ENCODE assay signal across 13 cellular contexts in the genomic region with DNA sequence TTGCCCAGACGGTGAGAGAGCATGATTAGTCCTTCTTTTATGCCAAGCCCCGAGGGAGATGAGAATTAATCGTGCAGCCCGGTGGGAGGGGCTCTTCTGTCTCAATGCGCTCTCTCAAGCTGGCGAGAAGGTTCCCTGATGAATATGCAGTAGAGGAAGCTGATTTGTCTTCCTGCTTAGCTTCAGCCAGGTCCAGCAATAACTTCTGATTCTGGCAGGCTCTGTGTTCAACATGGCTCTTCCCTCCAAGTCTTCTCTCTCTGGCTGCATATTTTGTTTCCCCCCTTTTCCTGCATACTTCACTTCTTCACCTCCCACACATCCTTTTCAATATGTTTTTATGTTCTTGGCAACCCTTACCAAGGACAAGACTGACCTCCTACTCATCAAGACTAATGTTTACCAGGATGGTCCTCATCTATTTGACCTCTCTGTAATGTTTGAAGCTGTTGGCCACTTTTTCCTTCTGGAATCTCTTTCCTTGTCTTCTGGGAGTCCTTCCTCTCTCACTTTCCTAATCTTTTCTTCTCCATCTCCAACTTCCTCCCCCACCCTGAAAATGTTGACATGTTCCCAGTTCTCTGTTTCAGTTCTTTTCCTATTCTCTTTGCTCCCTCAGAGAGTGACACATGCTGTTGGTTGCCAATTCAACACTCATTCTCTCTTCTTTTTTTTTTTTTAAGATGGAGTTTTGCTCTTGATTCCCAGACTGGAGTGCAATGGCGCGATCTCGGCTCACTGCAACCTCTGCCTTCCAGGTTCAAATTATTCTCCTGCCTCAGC. TPM values are rescaled to one million over a fixed set of nuclear protein-coding genes. Genes with fewer than 3 reads are reported as not detected.
DNase-seq lines count a peak whose midpoint lies in the region; ATAC-seq, FAIRE-seq and TF ChIP-seq lines count a peak whose summit lies in the region.
"Had no signal": no experiment of that assay in that cellular context is flagged by ENCODE, and none has a peak within 500 bp of the region (broad histone marks: within the 10 kb centered on the region; RNA-seq: fewer than 3 reads in every experiment).

No MANE protein-coding gene starts in this region.

- H3K14ac ChIP-seq in H1 (ENCODE audit: insufficient read length) = no peak overlapping the region

- no peak overlapping the region for H3K56ac ChIP-seq in H1 (replicated peaks; ENCODE audit: insufficient read length, low read depth, low read length)

- no peak overlapping the region for H3K23ac ChIP-seq in H1 (ENCODE audit: insufficient read length)

- CTCF ChIA-PET in H1 (lab: Charles Lee; ENCODE audit: partially characterized antibody) = interaction anchor here (0.8 to 1.1 kb wide), 3 partner anchors 26 to 38 kb away, joined by 3 read pairs; no protein-coding TSS in a partner anchor
- CTCF ChIA-PET in CD4-positive, alpha-beta T cell (lab: Charles Lee) = no interaction called here

- no peak overlapping the region for H2AK5ac ChIP-seq in H1 (ENCODE audit: low read depth, low read length)

- no peak overlapping the region for H4K8ac ChIP-seq in H1 (ENCODE audit: extremely low read depth, insufficient read depth, low read length)

- H3K9me3 ChIP-seq in H1 (ENCODE audit: insufficient read depth in 2 of 2, low read depth in 1 of 2, low read length in 1 of 2) = no peaks in the 10 kb centered on the region
- H3K9me3 ChIP-seq in CD4-positive, alpha-beta T cell (ENCODE audit: control insufficient read depth, low read length) = no peaks in the 10 kb centered on the region

- intact Hi-C loops in CD4-positive, alpha-beta T cell (cut with DNase I, micrococcal nuclease) = no loop called here

- no peaks in the 10 kb centered on the region for H3K36me3 ChIP-seq in H1 (ENCODE audit: control insufficient read depth in 2 of 4, insufficient read depth in 4 of 4, low read length in 3 of 4)

- H3K9me3 Mint-ChIP-seq in nephron = no peaks in the 10 kb centered on the region
- H3K9me3 Mint-ChIP-seq in CD4-positive, alpha-beta T cell = no peaks in the 10 kb centered on the region
- H3K9me3 Mint-ChIP-seq: activated CD4-positive, alpha-beta memory T cell treated with anti-CD3 and anti-CD28 coated beads, Interleukin-2, amount 10 ng/mL, durations not matched to agents 7 days and 5 days; endodermal cell; immature natural killer cell had no signal

- H3K79me1 ChIP-seq in H1 (ENCODE audit: low read depth, low read length) = no peaks in the 10 kb centered on the region

- ATAC-seq in CD4-positive, alpha-beta T cell (ENCODE audit: poor library complexity) = no peak
- no peak for ATAC-seq in GM21786 (IDR thresholded peaks at IDR 0.05; ENCODE audit: unreplicated experiment)

- H3K4me3 Mint-ChIP-seq in nephron = peak overlapping the region in 1 of 3 experiments; percentile 2
- H3K4me3 Mint-ChIP-seq in CD4-positive, alpha-beta T cell = no peak overlapping the region
- H3K4me3 Mint-ChIP-seq: activated CD4-positive, alpha-beta memory T cell treated with anti-CD3 and anti-CD28 coated beads, Interleukin-2, amount 10 ng/mL, durations not matched to agents 7 days and 5 days; activated naive CD8-positive, alpha-beta T cell; endodermal cell; immature natural killer cell had no signal

- TF ChIP-seq POLR2A in H1 (IDR thresholded peaks at IDR 0.05; ENCODE audit: control extremely low read depth in 1 of 2, low read depth in 2 of 2, low read length in 2 of 2) = no peak

- no peak overlapping the region for H3K4me2 ChIP-seq in H1 (ENCODE audit: insufficient read depth in 1 of 2, low read depth in 2 of 2, low read length in 2 of 2)

- no peak overlapping the region for H3K4me3 ChIP-seq in H1 (ENCODE audit: extremely low read depth in 1 of 4, insufficient read depth in 2 of 4, low read depth in 3 of 4, low read length in 4 of 4)

- no peaks in the 10 kb centered on the region for H3K79me2 ChIP-seq in H1 (ENCODE audit: control insufficient read depth in 1 of 2, insufficient read depth in 2 of 2, low read length in 2 of 2)

- WGBS in H1 (ENCODE audit: extremely low coverage in 1 of 2, insufficient coverage in 1 of 2, insufficient read length in 1 of 2, insufficient replicate concordance in 2 of 2, low coverage in 1 of 2, low lambda C conversion rate in 2 of 2, missing lambda C conversion rate in 1 of 2), 2 experiments = 84% methylated on average over 9 of the region's 9 CpGs; no CpG with 5 or more reads in 1 of the 2 experiments

- no peak for FAIRE-seq in H1 (lab: Jason Lieb, UNC)

- no peak overlapping the region for H4K91ac ChIP-seq in H1 (replicated peaks; ENCODE audit: insufficient read length, low read length)

- H3K4ac ChIP-seq in H1 (replicated peaks; ENCODE audit: insufficient read length, low read depth, low read length) = no peak overlapping the region

- no peak overlapping the region for H2BK15ac ChIP-seq in H1 (ENCODE audit: low read length)

- H3K27me3 ChIP-seq in H1 (replicated peaks in 1 of 4; ENCODE audit: control insufficient read depth in 3 of 4, extremely low read depth in 1 of 4, insufficient read depth in 3 of 4, low read length in 3 of 4) = no peaks in the 10 kb centered on the region
- peaks cover 9% of the 10 kb centered on the region for H3K27me3 ChIP-seq in CD4-positive, alpha-beta T cell (ENCODE audit: control insufficient read depth, insufficient read depth, low read length)

- no peaks in the 10 kb centered on the region for H3K36me3 Mint-ChIP-seq in nephron (ENCODE audit: low read depth)
- H3K36me3 Mint-ChIP-seq in CD4-positive, alpha-beta T cell (ENCODE audit: low read depth) = no peaks in the 10 kb centered on the region
- H3K36me3 Mint-ChIP-seq: activated naive CD8-positive, alpha-beta T cell; immature natural killer cell had no signal

- POLR2A ChIA-PET in H1 (lab: Charles Lee; ENCODE audit: partially characterized antibody) = interaction anchor here (0.6 to 1.0 kb wide), 3 partner anchors 11 to 63 kb away, joined by 3 to 4 read pairs (median 4); partner anchors contain the start of gene ARL4D
- POLR2A ChIA-PET in CD4-positive, alpha-beta T cell (lab: Charles Lee) = no interaction called here

- TF ChIP-seq EP300 in H1 (IDR thresholded peaks at IDR 0.05; ENCODE audit: borderline replicate concordance in 1 of 2, low read depth in 2 of 2, low read length in 2 of 2) = no peak

- TF ChIP-seq RAD21 in H1 (IDR thresholded peaks at IDR 0.05 in 1 of 2, conservative IDR thresholded peaks at IDR 0.05 in 1 of 2; ENCODE audit: low read depth in 2 of 2, low read length in 2 of 2) = no peak

- no peak overlapping the region for H2BK120ac ChIP-seq in H1 (replicated peaks; ENCODE audit: low read depth, low read length)

- DNase-seq in COR-L47 (lab: John Stamatoyannopoulos, UW) (peak; percentile 74), NCI-H2081 (lab: John Stamatoyannopoulos, UW) (peak; percentile 62 to 77), H1 (ENCODE audit: low read depth in 1 of 2, low spot score in 2 of 2) (no peak), cerebellum (ENCODE audit: low spot score) (no peak), HUDEP-2 (lab: John Stamatoyannopoulos, UW; ENCODE audit: unreplicated experiment in 76 of 76) (no peak)
- no peak for DNase-seq in CD4-positive, alpha-beta T cell
- DNase-seq: activated CD4-positive, alpha-beta memory T cell treated with anti-CD3 and anti-CD28 coated beads, Interleukin-2, amount 10 ng/mL, durations not matched to agents 7 days and 5 days; immature natural killer cell had no signal

- H3K9ac ChIP-seq in H1 (replicated peaks in 1 of 4; ENCODE audit: extremely low read depth in 1 of 4, low read depth in 3 of 4, low read length in 3 of 4) = no peak overlapping the region

- H3K27me3 Mint-ChIP-seq in nephron (ENCODE audit: low read depth) = no peaks in the 10 kb centered on the region
- peaks cover 55% of the 10 kb centered on the region for H3K27me3 Mint-ChIP-seq in CD4-positive, alpha-beta T cell

- H3K27ac Mint-ChIP-seq in nephron = peak overlapping the region; percentile 64 to 77 (median 75)
- no peak overlapping the region for H3K27ac Mint-ChIP-seq in CD4-positive, alpha-beta T cell
- H3K27ac Mint-ChIP-seq: activated CD4-positive, alpha-beta memory T cell treated with anti-CD3 and anti-CD28 coated beads, Interleukin-2, amount 10 ng/mL, durations not matched to agents 7 days and 5 days; activated naive CD8-positive, alpha-beta T cell; endodermal cell; immature natural killer cell had no signal

- no peak overlapping the region for H3K27ac ChIP-seq in H1 (ENCODE audit: low read depth, low read length)
- H3K27ac ChIP-seq in CD4-positive, alpha-beta T cell (ENCODE audit: low read depth, low read length) = no peak overlapping the region
- H3K27ac ChIP-seq: C4-2B had no signal

- no peak overlapping the region for H2BK5ac ChIP-seq in H1 (ENCODE audit: low read depth, low read length)

- no peak overlapping the region for H2BK12ac ChIP-seq in H1 (ENCODE audit: low read depth, low read length)

- peak overlapping the region; percentile 18; the same call in 1 of the 2 replicates for H2AFZ ChIP-seq in H1 (ENCODE audit: low read length)

- peaks cover 0 to 4% (median 0%) of the 10 kb centered on the region in 4 experiments; a peak in 1 of 7 replicates for H3K4me1 ChIP-seq in H1 (replicated peaks in 1 of 4; ENCODE audit: control insufficient read depth in 3 of 4, insufficient read depth in 4 of 4, low read length in 3 of 4)

- TF ChIP-seq CTCF in H1 (IDR thresholded peaks at IDR 0.05; ENCODE audit: control extremely low read depth in 1 of 3, insufficient read depth in 1 of 3, low read depth in 1 of 3, low read length in 3 of 3) = no peak
- no peak for TF ChIP-seq CTCF in nephron (IDR thresholded peaks at IDR 0.05; ENCODE audit: unreplicated experiment in 3 of 3)
- no peak for TF ChIP-seq CTCF in CD4-positive, alpha-beta T cell (IDR thresholded peaks at IDR 0.05)

- H3K4me1 Mint-ChIP-seq in nephron = peaks cover 39% of the 10 kb centered on the region
- H3K4me1 Mint-ChIP-seq in CD4-positive, alpha-beta T cell (ENCODE audit: low read depth) = no peaks in the 10 kb centered on the region
- H3K4me1 Mint-ChIP-seq: activated CD4-positive, alpha-beta memory T cell treated with anti-CD3 and anti-CD28 coated beads, Interleukin-2, amount 10 ng/mL, durations not matched to agents 7 days and 5 days; immature natural killer cell had no signal

- no peak overlapping the region for H4K5ac ChIP-seq in H1 (ENCODE audit: insufficient read length, low read depth, low read length)

- no peak overlapping the region for H3K18ac ChIP-seq in H1 (ENCODE audit: extremely low read depth, low read length)

- H2BK20ac ChIP-seq in H1 (ENCODE audit: low read length) = no peak overlapping the region

- H4K20me1 ChIP-seq in H1 (replicated peaks in 1 of 2; ENCODE audit: control insufficient read depth in 1 of 2, insufficient read depth in 2 of 2, low read length in 2 of 2) = no peaks in the 10 kb centered on the region

- H3K23me2 ChIP-seq in H1 (ENCODE audit: low read depth, low read length) = 0 out of 2 replicates have a peak, but pooled peaks cover 2% of the 10 kb centered on the region

RNA-seq across cellular contexts. Expression of gene ARL4D, which starts 33.1 kb away (rescaled TPM):
- 8.4 TPM in 2 replicates for total RNA-seq in H1 (2021; fragmentation: NEBNext Ultra II Directional; extraction: Animal tissue kit (Norgen Biotek cat#: 25700))
- polyA plus RNA-seq in H1 (2011; rRNA removed) = 9.2 and 16.2 TPM in 2 replicates
- 13.0 TPM for polyA plus RNA-seq in H1 (2011; cell fraction: cytosol; rRNA removed)
- 10.2 TPM for polyA plus RNA-seq in H1 (2011; cell fraction: nucleus; rRNA removed)
- 7.8 to 9.1 TPM (median 8.5 TPM) in 4 replicates for polyA plus RNA-seq in H1 (2012, experiment 1 of 2)
- polyA plus RNA-seq in H1 (2012, experiment 2 of 2) = 8.1 TPM
- 4.9 TPM for polyA plus RNA-seq in H1 (2013, experiment 1 of 2)
- polyA plus RNA-seq in H1 (2013, experiment 2 of 2) = 5.6 TPM
- 6.4 and 7.0 TPM in 2 replicates for polyA minus RNA-seq in H1 (2011; rRNA and poly(A)+ RNA removed)
- polyA minus RNA-seq in H1 (2011; cell fraction: cytosol; rRNA and poly(A)+ RNA removed) = 5.1 TPM
- polyA minus RNA-seq in H1 (2011; cell fraction: nucleus; rRNA and poly(A)+ RNA removed) = 9.5 TPM
- 1 to 10 TPM; 2.4 to 2.9 TPM for total RNA-seq in CD4-positive, alpha-beta T cell
- 5.1 TPM for total RNA-seq in cerebellum

RNA-seq across cellular contexts. Expression of gene DHX8, which starts 51.8 kb away (rescaled TPM):
- total RNA-seq in H1 (2021; fragmentation: NEBNext Ultra II Directional; extraction: Animal tissue kit (Norgen Biotek cat#: 25700)) = 57.0 and 59.4 TPM in 2 replicates
- 24.8 and 30.5 TPM in 2 replicates for polyA plus RNA-seq in H1 (2011; rRNA removed)
- polyA plus RNA-seq in H1 (2011; cell fraction: cytosol; rRNA removed) = 28.4 TPM
- polyA plus RNA-seq in H1 (2011; cell fraction: nucleus; rRNA removed) = 40.8 TPM
- 36.9 to 50.2 TPM (median 37.4 TPM) in 4 replicates for polyA plus RNA-seq in H1 (2012, experiment 1 of 2)
- 5.1 TPM for polyA plus RNA-seq in H1 (2012, experiment 2 of 2)
- 32.9 TPM for polyA plus RNA-seq in H1 (2013, experiment 1 of 2)
- polyA plus RNA-seq in H1 (2013, experiment 2 of 2) = 33.1 TPM
- 63.5 and 72.5 TPM in 2 replicates for polyA minus RNA-seq in H1 (2011; rRNA and poly(A)+ RNA removed)
- polyA minus RNA-seq in H1 (2011; cell fraction: cytosol; rRNA and poly(A)+ RNA removed) = 29.9 TPM
- 31.9 TPM for polyA minus RNA-seq in H1 (2011; cell fraction: nucleus; rRNA and poly(A)+ RNA removed)
- total RNA-seq in CD4-positive, alpha-beta T cell = 100 to 1,000 TPM in 1 of 2 experiments, 10 to 100 TPM in 1; 88.8 to 106 TPM
- 28.9 TPM for total RNA-seq in cerebellum

Comparison
In these comparisons a context has a peak if more than half of its experiments do, and no peak if none do; other contexts are left out.
1. DNase-seq: peak in COR-L47 (single experiment) and NCI-H2081 (2 of 2); none in H1 (0 of 2), CD4-positive, alpha-beta T cell (0 of 10), cerebellum (single experiment) and HUDEP-2 (0 of 76).